Comparison of ENCODE assay signal across 32 cellular contexts in the genomic region with DNA sequence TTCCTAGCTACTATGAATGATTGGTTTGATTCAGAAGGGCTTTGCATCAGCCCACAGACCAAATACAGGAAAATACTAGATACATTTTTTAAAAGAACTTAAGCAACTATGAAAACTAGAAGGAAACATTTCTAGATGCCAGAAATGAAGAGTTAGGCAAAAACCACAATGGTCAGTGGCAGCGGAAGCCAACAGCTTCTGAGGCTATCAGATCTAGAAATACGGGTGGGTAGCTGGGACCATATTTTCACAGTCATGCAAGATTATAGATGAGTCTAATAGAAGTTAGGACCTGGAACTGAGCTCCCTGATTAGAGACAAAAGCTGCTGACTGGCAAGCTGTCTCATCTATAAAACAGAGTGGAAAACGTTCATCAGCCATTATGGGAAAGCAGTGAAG. TPM values are rescaled to one million over a fixed set of nuclear protein-coding genes. Genes with fewer than 3 reads are reported as not detected.
DNase-seq lines count a peak whose midpoint lies in the region; ATAC-seq, FAIRE-seq and TF ChIP-seq lines count a peak whose summit lies in the region.
"Had no signal": no experiment of that assay in that cellular context is flagged by ENCODE, and none has a peak within 500 bp of the region (broad histone marks: within the 10 kb centered on the region; RNA-seq: fewer than 3 reads in every experiment).

No MANE protein-coding gene starts in this region.

- 56% methylated on average over 3 of the region's 3 CpGs for WGBS in A549 (ENCODE audit: missing lambda C conversion rate)

- no peak overlapping the region for H2AFZ ChIP-seq in astrocyte (ENCODE audit: low read depth, low read length)

- no peak for TF ChIP-seq EP300 in A549 (IDR thresholded peaks at IDR 0.05)

- TF ChIP-seq RAD21 in A549 (conservative IDR thresholded peaks at IDR 0.05 in 1 of 2, IDR thresholded peaks at IDR 0.05 in 1 of 2): no peak

- TF ChIP-seq POLR2A in A549 (IDR thresholded peaks at IDR 0.05; ENCODE audit: low read length): no peak

- no peaks in the 10 kb centered on the region for H3K27me3 ChIP-seq in astrocyte (ENCODE audit: insufficient read depth, low read length)
- H3K27me3 ChIP-seq: gastrocnemius medialis, Peyer's patch had no signal

- H3K4me3 Mint-ChIP-seq in astrocyte (ENCODE audit: unreplicated experiment): no peak overlapping the region
- H3K4me3 Mint-ChIP-seq in glutamatergic neuron (ENCODE audit: unreplicated experiment): no peak overlapping the region
- H3K4me3 Mint-ChIP-seq: activated B cell treated with CpG ODN at 0.5 μM for 24 hours; activated T-cell treated with anti-CD3 and anti-CD28 coated beads, Interleukin-2, amount 50 U/mL, for 72 hours; nephron; stimulated activated effector memory CD8-positive, alpha-beta T cell treated with anti-CD3 and anti-CD28 coated beads, Interleukin-12 subunit alpha, Interleukin-12 subunit beta, amount 100 ng/mL, for 72 hours; type B pancreatic cell had no signal

- H3K4me2 ChIP-seq in A549: 0 out of 3 replicates have a peak overlapping the region, but pooled peaks have one; percentile 65
- no peak overlapping the region for H3K4me2 ChIP-seq in astrocyte (ENCODE audit: low read length)

- POLR2A ChIA-PET in A549 (lab: Yijun Ruan, JAX): no interaction called here

- H3K27ac Mint-ChIP-seq in astrocyte (ENCODE audit: unreplicated experiment) (peak overlapping the region; percentile 66), glutamatergic neuron (ENCODE audit: unreplicated experiment) (no peak overlapping the region)
- H3K27ac Mint-ChIP-seq: activated B cell treated with CpG ODN at 0.5 μM for 24 hours; activated T-cell treated with anti-CD3 and anti-CD28 coated beads, Interleukin-2, amount 50 U/mL, for 72 hours; brain; nephron; stimulated activated effector memory CD8-positive, alpha-beta T cell treated with anti-CD3 and anti-CD28 coated beads, Interleukin-12 subunit alpha, Interleukin-12 subunit beta, amount 100 ng/mL, for 72 hours; type B pancreatic cell had no signal

- H3K9ac ChIP-seq in astrocyte (ENCODE audit: low read length): no peak overlapping the region

- no peaks in the 10 kb centered on the region for H3K79me2 ChIP-seq in astrocyte (ENCODE audit: insufficient read depth, low read length)

- H3K27me3 Mint-ChIP-seq in astrocyte (ENCODE audit: low read depth, unreplicated experiment) (no peaks in the 10 kb centered on the region), glutamatergic neuron (ENCODE audit: unreplicated experiment) (peaks cover 3% of the 10 kb centered on the region)

- H3K27ac ChIP-seq in A549: peak overlapping the region; percentile 82 to 89
- H3K27ac ChIP-seq in astrocyte (ENCODE audit: low read depth, low read length): no peak overlapping the region
- H3K27ac ChIP-seq: gastrocnemius medialis, Peyer's patch had no signal

- DNase-seq in A549 (ENCODE audit: low read depth in 1 of 2, low spot score in 1 of 2) (no peak), GF-D8 (lab: John Stamatoyannopoulos, UW) (peak; percentile 72), OCI-M1 (lab: John Stamatoyannopoulos, UW) (peak; percentile 83), astrocyte (ENCODE audit: low read depth) (peak; percentile 45), occipital lobe (lab: John Stamatoyannopoulos, UW) (no peak), ecto neural progenitor cell (ENCODE audit: low spot score) (no peak), glutamatergic neuron (no peak)
- DNase-seq: ACHN; activated B cell treated with CpG ODN at 0.5 μM for 24 hours; activated naive CD4-positive, alpha-beta T cell; activated T-cell treated with anti-CD3 and anti-CD28 coated beads, Interleukin-2, amount 50 U/mL, for 72 hours; COR-L47; gastrocnemius medialis; hippocampal formation; left colon; mucosa of descending colon; NCI-H1436 treated with DMSO at 0.1 percent for 48 hours; NCI-H2081 treated with DMSO at 0.1 percent for 48 hours; NCI-H2227 treated with DMSO at 0.1 percent for 48 hours; NCI-H526 treated with DMSO at 0.1 percent for 48 hours; Peyer's patch; SHP77 treated with DMSO at 0.1 percent for 48 hours; SW 1271; T-helper 9 cell had no signal

- H3K9me3 ChIP-seq in A549 (no peaks in the 10 kb centered on the region), astrocyte (ENCODE audit: insufficient read depth, low read depth, low read length) (no peaks in the 10 kb centered on the region)
- H3K9me3 ChIP-seq: gastrocnemius medialis, mucosa of descending colon, Peyer's patch had no signal

- H4K20me1 ChIP-seq in astrocyte (ENCODE audit: insufficient read depth, low read length): no peaks in the 10 kb centered on the region

- H3K4me1 ChIP-seq in A549: peaks cover 42% of the 10 kb centered on the region
- H3K4me1 ChIP-seq in astrocyte (ENCODE audit: insufficient read depth, low read length): peaks cover 23% of the 10 kb centered on the region

- CTCF ChIA-PET in A549 (lab: Yijun Ruan, JAX): interaction anchor here (6.7 kb wide), 1 partner anchor 113 kb away, joined by 47 read pairs; no protein-coding TSS in a partner anchor

- H3K36me3 ChIP-seq in astrocyte (ENCODE audit: insufficient read depth, low read length): no peaks in the 10 kb centered on the region
- H3K36me3 ChIP-seq: gastrocnemius medialis, Peyer's patch had no signal

- FAIRE-seq in A549 (lab: Jason Lieb, UNC): no peak
- no peak for FAIRE-seq in astrocyte (lab: Jason Lieb, UNC)
- FAIRE-seq: H1, HTR-8/SVneo had no signal

- H3K4me1 Mint-ChIP-seq in astrocyte (ENCODE audit: low read depth, unreplicated experiment): peaks cover 29% of the 10 kb centered on the region
- H3K4me1 Mint-ChIP-seq in glutamatergic neuron (ENCODE audit: low read depth, unreplicated experiment): no peaks in the 10 kb centered on the region
- H3K4me1 Mint-ChIP-seq: nephron had no signal

- ATAC-seq in A549 (no peak), GM18502 (IDR thresholded peaks at IDR 0.05; ENCODE audit: poor library complexity, unreplicated experiment) (no peak)
- ATAC-seq: activated T-cell treated with anti-CD3 and anti-CD28 coated beads, Interleukin-2, amount 50 U/mL, for 72 hours; gastrocnemius medialis; left colon; mucosa of descending colon; stimulated activated effector memory CD8-positive, alpha-beta T cell treated with anti-CD3 and anti-CD28 coated beads, Interleukin-12 subunit alpha, Interleukin-12 subunit beta, amount 100 ng/mL, for 72 hours had no signal

- H3K4me3 ChIP-seq in A549: no peak overlapping the region
- H3K4me3 ChIP-seq in astrocyte (ENCODE audit: insufficient read depth, low read depth, low read length): no peak overlapping the region
- H3K4me3 ChIP-seq: gastrocnemius medialis, K562, mucosa of descending colon, Peyer's patch had no signal

- TF ChIP-seq CTCF in A549 (IDR thresholded peaks at IDR 0.05) (no peak), astrocyte (IDR thresholded peaks at IDR 0.05; ENCODE audit: insufficient read depth, low read depth, low read length) (no peak), glutamatergic neuron (IDR thresholded peaks at IDR 0.05; ENCODE audit: partially characterized antibody, unreplicated experiment) (no peak)

- no peaks in the 10 kb centered on the region for H3K36me3 Mint-ChIP-seq in astrocyte (ENCODE audit: low read depth, unreplicated experiment)
- no peaks in the 10 kb centered on the region for H3K36me3 Mint-ChIP-seq in glutamatergic neuron (ENCODE audit: unreplicated experiment)
- H3K36me3 Mint-ChIP-seq: brain; stimulated activated effector memory CD8-positive, alpha-beta T cell treated with anti-CD3 and anti-CD28 coated beads, Interleukin-12 subunit alpha, Interleukin-12 subunit beta, amount 100 ng/mL, for 72 hours; type B pancreatic cell had no signal

- H3K9me3 Mint-ChIP-seq in astrocyte (ENCODE audit: unreplicated experiment) (no peaks in the 10 kb centered on the region), glutamatergic neuron (ENCODE audit: unreplicated experiment) (peaks cover 3% of the 10 kb centered on the region)
- H3K9me3 Mint-ChIP-seq: activated B cell treated with CpG ODN at 0.5 μM for 24 hours; activated T-cell treated with anti-CD3 and anti-CD28 coated beads, Interleukin-2, amount 50 U/mL, for 72 hours; brain; nephron; stimulated activated effector memory CD8-positive, alpha-beta T cell treated with anti-CD3 and anti-CD28 coated beads, Interleukin-12 subunit alpha, Interleukin-12 subunit beta, amount 100 ng/mL, for 72 hours; type B pancreatic cell had no signal

TF ChIP-seq in A549, 52 proteins besides CTCF, POLR2A, EP300 and RAD21 (continues in another document):
- TF ChIP-seq ELK1 (IDR thresholded peaks at IDR 0.05; ENCODE audit: low read depth, low read length) (no peak), RNF2 (IDR thresholded peaks at IDR 0.05; ENCODE audit: borderline replicate concordance, low read depth) (no peak), MAZ (IDR thresholded peaks at IDR 0.05; ENCODE audit: borderline replicate concordance, low read depth, low read length) (no peak), HOXA7 (CRISPR knock-in tag; IDR thresholded peaks at IDR 0.05) (no peak), EHMT2 (IDR thresholded peaks at IDR 0.05; ENCODE audit: low read depth) (no peak), HOXB5 (CRISPR knock-in tag; IDR thresholded peaks at IDR 0.05) (no peak), CBX8 (IDR thresholded peaks at IDR 0.05) (no peak), HOXB13 (CRISPR knock-in tag; IDR thresholded peaks at IDR 0.05; ENCODE audit: low read depth) (no peak)

RNA-seq across cellular contexts. Expression of gene TBC1D4, which starts 4.7 kb away (rescaled TPM):
- polyA plus RNA-seq in A549 (2011; rRNA removed): 12.5 and 17.6 TPM in 2 replicates
- 7.5 and 8.1 TPM in 2 replicates for polyA plus RNA-seq in A549 (2012; cell fraction: cytosol; rRNA removed)
- 4.2 and 5.7 TPM in 2 replicates for polyA plus RNA-seq in A549 (2012; cell fraction: nucleus; rRNA removed)
- polyA plus RNA-seq in A549 (2017; fragmentation: RNase III; extraction: RNeasy Plus Mini Kit Qiagen cat#74134 plus additional on column Dnase treatment): 9.5 to 11.7 TPM (median 10.6 TPM) in 3 replicates
- polyA minus RNA-seq in A549 (2011; rRNA and poly(A)+ RNA removed): 28.7 and 39.4 TPM in 2 replicates
- total RNA-seq in astrocyte: 24.0 and 25.6 TPM in 2 replicates
- total RNA-seq in occipital lobe: 17.6 TPM
- 4.8 TPM for total RNA-seq in glutamatergic neuron (ENCODE audit: unreplicated experiment)

RNA-seq across cellular contexts. Expression of gene COMMD6, which starts 51.0 kb away (rescaled TPM):
- polyA plus RNA-seq in A549 (2011; rRNA removed) (206 and 227 TPM in 2 replicates), A549 (2017; fragmentation: RNase III; extraction: RNeasy Plus Mini Kit Qiagen cat#74134 plus additional on column Dnase treatment) (215 to 245 TPM (median 225 TPM) in 3 replicates)
- polyA plus RNA-seq in A549 (2012; cell fraction: cytosol; rRNA removed): 43.6 and 53.6 TPM in 2 replicates
- 11.2 and 15.5 TPM in 2 replicates for polyA plus RNA-seq in A549 (2012; cell fraction: nucleus; rRNA removed)
- 22.0 and 49.0 TPM in 2 replicates for polyA minus RNA-seq in A549 (2011; rRNA and poly(A)+ RNA removed)
- total RNA-seq in astrocyte (186 and 209 TPM in 2 replicates), occipital lobe (103 TPM), glutamatergic neuron (ENCODE audit: unreplicated experiment) (109 TPM)

Comparison
In these comparisons a context has a peak if more than half of its experiments do, and no peak if none do; other contexts are left out.
1. DNase-seq: peak in GF-D8 (single experiment), OCI-M1 (single experiment) and astrocyte (single experiment); none in A549 (0 of 2), occipital lobe (single experiment), ecto neural progenitor cell (single experiment) and glutamatergic neuron (single experiment).